Comparison of ENCODE assay signal across 21 cellular contexts in the genomic region with DNA sequence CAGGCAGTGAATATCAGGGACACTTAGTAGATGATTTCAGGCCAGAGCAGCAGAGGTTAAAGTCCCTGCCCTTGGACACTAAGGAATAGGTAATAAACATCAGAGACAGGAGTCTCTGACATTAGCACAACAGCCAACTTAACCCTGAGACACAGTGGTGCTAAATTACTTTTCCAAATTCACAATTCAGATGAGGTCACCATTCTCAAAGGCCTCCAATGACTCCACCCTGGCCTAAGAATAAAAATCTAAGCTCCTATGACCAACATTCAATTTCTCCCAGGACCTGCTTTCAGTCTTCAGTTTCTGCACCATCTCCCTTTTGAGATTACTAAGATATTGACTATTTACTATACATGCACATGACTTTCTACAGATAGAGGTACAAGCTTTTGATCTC. TPM values are rescaled to one million over a fixed set of nuclear protein-coding genes. Genes with fewer than 3 reads are reported as not detected.
DNase-seq lines count a peak whose midpoint lies in the region; ATAC-seq and TF ChIP-seq lines count a peak whose summit lies in the region.
"Had no signal": no experiment of that assay in that cellular context is flagged by ENCODE, and none has a peak within 500 bp of the region (broad histone marks: within the 10 kb centered on the region; RNA-seq: fewer than 3 reads in every experiment).

No MANE protein-coding gene starts in this region.

- H3K4me2 ChIP-seq in GM23338 = no peak overlapping the region
- H3K4me2 ChIP-seq in osteoblast (ENCODE audit: insufficient read depth, low read length) = no peak overlapping the region
- H3K4me2 ChIP-seq: BLaER1, KMS-11 had no signal

- 0 out of 2 replicates have a peak overlapping the region, but pooled peaks have one; percentile 44 for H2AFZ ChIP-seq in GM23338
- H2AFZ ChIP-seq in osteoblast (ENCODE audit: low read length) = no peak overlapping the region

- DNase-seq in AG20443 (ENCODE audit: low spot score) (peak; percentile 18), GM23338 (ENCODE audit: low spot score) (no peak), fibroblast of peridontal ligament (ENCODE audit: extremely low read depth) (peak; percentile 44), osteoblast (ENCODE audit: insufficient read length, low spot score, missing footprints) (no peak), foreskin melanocyte (no peak), NCI-H1694 treated with DMSO at 0.1 percent for 48 hours (lab: John Stamatoyannopoulos, UW) (no peak)
- DNase-seq: Calu3; CD4-positive, alpha-beta memory T cell; DMS53; DND-41; EL; GOT3; H7; HFFc6 had no signal

- H3K36me3 ChIP-seq in GM23338 (ENCODE audit: insufficient read depth) (no peaks in the 10 kb centered on the region; the same call in 1 of the 2 replicates), osteoblast (ENCODE audit: insufficient read depth, low read length) (peaks cover 25% of the 10 kb centered on the region)
- H3K36me3 ChIP-seq: BLaER1 had no signal

- ATAC-seq in GM23338 (no peak), GM18861 (IDR thresholded peaks at IDR 0.05; ENCODE audit: unreplicated experiment) (no peak)
- ATAC-seq: GM12878, HCT116 had no signal

- H3K9me2 ChIP-seq in GM23338 (ENCODE audit: insufficient read depth) = no peaks in the 10 kb centered on the region

- no peaks in the 10 kb centered on the region for H3K27me3 Mint-ChIP-seq in GM23338 (ENCODE audit: insufficient read depth, low read depth, poor library complexity)

- no peak overlapping the region for H3K27ac ChIP-seq in GM23338 (ENCODE audit: low read depth)
- peak overlapping the region; percentile 26 for H3K27ac ChIP-seq in osteoblast (ENCODE audit: low read depth, low read length)
- H3K27ac ChIP-seq: BLaER1, KMS-11 had no signal

- no peak overlapping the region for H3K4me3 Mint-ChIP-seq in GM23338
- H3K4me3 Mint-ChIP-seq: CD14-positive monocyte; CD4-positive, alpha-beta memory T cell; HFFc6 had no signal

- no peaks in the 10 kb centered on the region for H3F3A ChIP-seq in GM23338 (replicated peaks; ENCODE audit: low read depth)

- H3K79me2 ChIP-seq in GM23338 (replicated peaks; ENCODE audit: insufficient read depth) (no peaks in the 10 kb centered on the region), osteoblast (ENCODE audit: insufficient read depth, low read length) (peaks cover 14% of the 10 kb centered on the region)

- H3K27ac Mint-ChIP-seq in GM23338 = no peak overlapping the region
- H3K27ac Mint-ChIP-seq: CD14-positive monocyte; CD4-positive, alpha-beta memory T cell; HFFc6 had no signal

- no peaks in the 10 kb centered on the region for H3K36me3 Mint-ChIP-seq in GM23338 (ENCODE audit: low read depth)
- H3K36me3 Mint-ChIP-seq: CD14-positive monocyte; CD4-positive, alpha-beta memory T cell had no signal

- H3K27me3 ChIP-seq in GM23338 (ENCODE audit: insufficient read depth) = no peaks in the 10 kb centered on the region
- H3K27me3 ChIP-seq in osteoblast (ENCODE audit: insufficient read depth, low read length) = no peaks in the 10 kb centered on the region
- H3K27me3 ChIP-seq: BLaER1 had no signal

- TF ChIP-seq CTCF in GM23338 (conservative IDR thresholded peaks at IDR 0.05; ENCODE audit: low read depth in 2 of 2) (no peak), osteoblast (IDR thresholded peaks at IDR 0.05; ENCODE audit: extremely low read depth, low read depth, low read length) (no peak)

- H3K4me1 Mint-ChIP-seq in GM23338 = peaks cover 6% of the 10 kb centered on the region; the same call in 2 of the 3 replicates
- H3K4me1 Mint-ChIP-seq: CD4-positive, alpha-beta memory T cell had no signal

- no peaks in the 10 kb centered on the region for H3K9me3 Mint-ChIP-seq in GM23338
- H3K9me3 Mint-ChIP-seq: CD14-positive monocyte, HFFc6 had no signal

- no peaks in the 10 kb centered on the region for H4K20me1 ChIP-seq in GM23338 (replicated peaks; ENCODE audit: insufficient read depth)
- peaks cover 2% of the 10 kb centered on the region for H4K20me1 ChIP-seq in osteoblast (ENCODE audit: insufficient read depth, low read length)
- H4K20me1 ChIP-seq: BLaER1 had no signal

- H3K4me1 ChIP-seq in GM23338 (ENCODE audit: insufficient read depth) (0 out of 2 replicates have a peak, but pooled peaks cover 2% of the 10 kb centered on the region), osteoblast (ENCODE audit: insufficient read depth, low read length) (peaks cover 48% of the 10 kb centered on the region)

- H3K4me3 ChIP-seq in GM23338 (no peak overlapping the region), osteoblast (ENCODE audit: insufficient read depth, low read length) (no peak overlapping the region)
- H3K4me3 ChIP-seq: BLaER1, GM12878 had no signal

- H3K9me3 ChIP-seq in osteoblast (ENCODE audit: low read depth, low read length) = no peaks in the 10 kb centered on the region
- H3K9me3 ChIP-seq: BLaER1 had no signal

TF ChIP-seq in GM23338, 12 proteins besides CTCF, POLR2A, EP300 and RAD21 (continues in another document):
- TF ChIP-seq REST (IDR thresholded peaks at IDR 0.05; ENCODE audit: unreplicated experiment) (no peak), JUNB (IDR thresholded peaks at IDR 0.05; ENCODE audit: unreplicated experiment) (no peak), NANOG (IDR thresholded peaks at IDR 0.05; ENCODE audit: borderline replicate concordance) (no peak), ZNF331 (CRISPR knock-in tag; IDR thresholded peaks at IDR 0.05; ENCODE audit: low read depth) (no peak), ZNF114 (CRISPR knock-in tag; IDR thresholded peaks at IDR 0.05) (no peak), POLR2AphosphoS5 (IDR thresholded peaks at IDR 0.05; ENCODE audit: low read depth) (no peak), STAT1 (IDR thresholded peaks at IDR 0.05; ENCODE audit: unreplicated experiment) (no peak), EZH2phosphoT487 (IDR thresholded peaks at IDR 0.05; ENCODE audit: unreplicated experiment) (no peak), CREB1 (CRISPR knock-in tag; IDR thresholded peaks at IDR 0.05; ENCODE audit: low read depth) (no peak), ETS1 (IDR thresholded peaks at IDR 0.05) (no peak)

RNA-seq across cellular contexts. Expression of gene BLID, which starts 42.0 kb away (rescaled TPM):
- total RNA-seq in GM23338 (2014; rRNA removed; shearing (Covaris generic)) = not detected in 2 replicates
- not detected in 2 replicates for polyA plus RNA-seq in GM23338 (2016; fragmentation: Nextera tagmentation; extraction: Ambion mirVana)
- total RNA-seq in osteoblast = 18.1 and 20.0 TPM in 2 replicates
- total RNA-seq: Calu3; CD4-positive, alpha-beta memory T cell; G401; GM12878; H7 had no signal
- polyA plus RNA-seq: CD14-positive monocyte; CD4-positive, alpha-beta memory T cell; GM12878 had no signal

Comparison
In these comparisons a context has a peak if more than half of its experiments do, and no peak if none do; other contexts are left out.
1. DNase-seq: peak in AG20443 (single experiment) and fibroblast of peridontal ligament (single experiment); none in GM23338 (single experiment), osteoblast (single experiment), foreskin melanocyte (single experiment) and NCI-H1694 treated with DMSO at 0.1 percent for 48 hours (single experiment).
2. RNA of gene BLID, which starts 42.0 kb away (total RNA-seq): 18.1 to 20.0 TPM in osteoblast; not detected in GM23338; every median in the first group is over 10 times any median in the second.